ENCODE assay signal across 1 cellular context in genomic region chr9:124004608-124005007, GRCh38.
TF ChIP-seq lines count a peak whose summit lies in the region.

No MANE protein-coding gene starts in this region.

TF ChIP-seq in HEK293, 187 proteins besides CTCF, POLR2A, EP300 and RAD21 (continued from another document):
- TF ChIP-seq, protein P1, sequence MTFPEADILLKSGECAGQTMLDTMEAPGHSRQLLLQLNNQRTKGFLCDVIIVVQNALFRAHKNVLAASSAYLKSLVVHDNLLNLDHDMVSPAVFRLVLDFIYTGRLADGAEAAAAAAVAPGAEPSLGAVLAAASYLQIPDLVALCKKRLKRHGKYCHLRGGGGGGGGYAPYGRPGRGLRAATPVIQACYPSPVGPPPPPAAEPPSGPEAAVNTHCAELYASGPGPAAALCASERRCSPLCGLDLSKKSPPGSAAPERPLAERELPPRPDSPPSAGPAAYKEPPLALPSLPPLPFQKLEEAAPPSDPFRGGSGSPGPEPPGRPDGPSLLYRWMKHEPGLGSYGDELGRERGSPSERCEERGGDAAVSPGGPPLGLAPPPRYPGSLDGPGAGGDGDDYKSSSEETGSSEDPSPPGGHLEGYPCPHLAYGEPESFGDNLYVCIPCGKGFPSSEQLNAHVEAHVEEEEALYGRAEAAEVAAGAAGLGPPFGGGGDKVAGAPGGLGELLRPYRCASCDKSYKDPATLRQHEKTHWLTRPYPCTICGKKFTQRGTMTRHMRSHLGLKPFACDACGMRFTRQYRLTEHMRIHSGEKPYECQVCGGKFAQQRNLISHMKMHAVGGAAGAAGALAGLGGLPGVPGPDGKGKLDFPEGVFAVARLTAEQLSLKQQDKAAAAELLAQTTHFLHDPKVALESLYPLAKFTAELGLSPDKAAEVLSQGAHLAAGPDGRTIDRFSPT (tag by site-specific recombination; IDR thresholded peaks at IDR 0.05), result no peak
- TF ChIP-seq PRDM10 (tag by site-specific recombination; IDR thresholded peaks at IDR 0.05), result peak; percentile 68
